ENCODE assay signal across 11 cellular contexts in genomic region chr20:47468290-47469050, GRCh38. TPM values are rescaled to one million over a fixed set of nuclear protein-coding genes. Genes with fewer than 3 reads are reported as not detected.
DNase-seq lines count a peak whose midpoint lies in the region; ATAC-seq and TF ChIP-seq lines count a peak whose summit lies in the region.
"Had no signal": no experiment of that assay in that cellular context is flagged by ENCODE, and none has a peak within 500 bp of the region (broad histone marks: within the 10 kb centered on the region; RNA-seq: fewer than 3 reads in every experiment).

No MANE protein-coding gene starts in this region.

- H3K27ac Mint-ChIP-seq in Caco-2 (ENCODE audit: unreplicated experiment) = peak overlapping the region; percentile 56
- peak overlapping the region; percentile 94 for H3K27ac Mint-ChIP-seq in activated B cell treated with CpG ODN at 0.5 μM for 24 hours
- H3K27ac Mint-ChIP-seq in CD14-positive monocyte = no peak overlapping the region

- CTCF ChIA-PET in Caco-2 (lab: Charles Lee) = interaction anchor here (0.5 to 1.2 kb wide), 2 partner anchors 34 to 67 kb away, joined by 4 read pairs; no protein-coding TSS in a partner anchor
- CTCF ChIA-PET in activated B cell treated with CpG ODN at 0.5 μM for 24 hours (lab: Charles Lee) = interaction anchor here (0.9 to 2.3 kb wide), 9 partner anchors 18 to 153 kb away, joined by 3 to 9 read pairs (median 5); no protein-coding TSS in a partner anchor

- H3K36me3 Mint-ChIP-seq in Caco-2 (ENCODE audit: insufficient read depth, unreplicated experiment) (peaks cover 19% of the 10 kb centered on the region), activated B cell treated with CpG ODN at 0.5 μM for 24 hours (ENCODE audit: low read depth) (no peaks in the 10 kb centered on the region), CD14-positive monocyte (no peaks in the 10 kb centered on the region)

- peaks cover 57% of the 10 kb centered on the region for H3K4me1 ChIP-seq in Caco-2
- H3K4me1 ChIP-seq in tibial artery = peaks cover 0 to 31% (median 24%) of the 10 kb centered on the region in 4 donors

- POLR2A ChIA-PET in Caco-2 (lab: Charles Lee) (interaction anchor here (0.5 kb wide), 1 partner anchor 10 kb away, joined by 4 read pairs; no protein-coding TSS in a partner anchor), activated B cell treated with CpG ODN at 0.5 μM for 24 hours (lab: Charles Lee) (interaction anchor here (0.6 to 6.4 kb wide), 17 partner anchors 9 to 112 kb away, joined by 3 to 142 read pairs (median 5); partner anchors contain the start of genes NCOA3 and ZMYND8)

- H3K27ac ChIP-seq in tibial artery = no peak overlapping the region
- H3K27ac ChIP-seq: heart right ventricle had no signal

- H3K9me3 ChIP-seq in Caco-2 (no peaks in the 10 kb centered on the region), tibial artery (no peaks in the 10 kb centered on the region)
- H3K9me3 ChIP-seq: heart right ventricle had no signal

- TF ChIP-seq CTCF in Caco-2 (IDR thresholded peaks at IDR 0.05; ENCODE audit: insufficient read depth in 1 of 2, low read depth in 1 of 2, low read length in 1 of 2, severe bottlenecking in 1 of 2, unreplicated experiment in 1 of 2) (no peak), activated B cell treated with CpG ODN at 0.5 μM for 24 hours (IDR thresholded peaks at IDR 0.05) (no peak), tibial artery (IDR thresholded peaks at IDR 0.05) (no peak), CD14-positive monocyte (IDR thresholded peaks at IDR 0.05) (no peak)

- ATAC-seq in GM19452 (IDR thresholded peaks at IDR 0.05; ENCODE audit: unreplicated experiment) (peak; percentile 65), HG03520 (IDR thresholded peaks at IDR 0.05; ENCODE audit: unreplicated experiment) (peak; percentile 50), activated B cell treated with CpG ODN at 0.5 μM for 24 hours (ENCODE audit: low read depth) (peak; percentile 80)
- ATAC-seq: heart right ventricle had no signal

- H3K27me3 ChIP-seq in Caco-2 (replicated peaks; ENCODE audit: control insufficient read depth, insufficient read depth, low read length) (no peaks in the 10 kb centered on the region), tibial artery (no peaks in the 10 kb centered on the region)
- H3K27me3 ChIP-seq: heart right ventricle had no signal

- no TSS peak for BruUV-seq in Caco-2 (replicated peaks; lab: Mats Ljungman, UMichigan)

- peaks cover 44% of the 10 kb centered on the region for H3K4me1 Mint-ChIP-seq in Caco-2 (ENCODE audit: low read depth, unreplicated experiment)
- H3K4me1 Mint-ChIP-seq in activated B cell treated with CpG ODN at 0.5 μM for 24 hours = peaks cover 64% of the 10 kb centered on the region
- peaks cover 35% of the 10 kb centered on the region for H3K4me1 Mint-ChIP-seq in CD14-positive monocyte

- no peaks in the 10 kb centered on the region for H3K9me3 Mint-ChIP-seq in Caco-2 (ENCODE audit: unreplicated experiment)
- no peaks in the 10 kb centered on the region for H3K9me3 Mint-ChIP-seq in activated B cell treated with CpG ODN at 0.5 μM for 24 hours
- H3K9me3 Mint-ChIP-seq in CD14-positive monocyte = no peaks in the 10 kb centered on the region
- H3K9me3 Mint-ChIP-seq: neural crest cell had no signal

- H3K27me3 Mint-ChIP-seq in Caco-2 (ENCODE audit: insufficient read depth, unreplicated experiment) (no peaks in the 10 kb centered on the region), activated B cell treated with CpG ODN at 0.5 μM for 24 hours (no peaks in the 10 kb centered on the region), CD14-positive monocyte (ENCODE audit: low read depth in 3 of 3) (peaks cover 0 to 5% (median 4%) of the 10 kb centered on the region in 3 donors)

- no peak overlapping the region for H3K4me3 ChIP-seq in Caco-2 (ENCODE audit: low read depth, low read length)
- no peak overlapping the region for H3K4me3 ChIP-seq in tibial artery
- H3K4me3 ChIP-seq: heart right ventricle had no signal

- DNase-seq in Caco-2 = no peak
- DNase-seq in activated B cell treated with CpG ODN at 0.5 μM for 24 hours = peak; percentile 35
- DNase-seq in tibial artery = no peak
- DNase-seq in LoVo (ENCODE audit: low spot score) = no peak
- no peak for DNase-seq in ureter (ENCODE audit: low spot score)
- no peak for DNase-seq in CD14-positive monocyte (ENCODE audit: low spot score)
- DNase-seq: activated CD4-positive, alpha-beta T cell treated with anti-CD3 and anti-CD28 coated beads, Interleukin-2, amount 50 U/mL, for 48 hours; heart right ventricle had no signal

- H3K4me3 Mint-ChIP-seq in Caco-2 (ENCODE audit: unreplicated experiment) = no peak overlapping the region
- H3K4me3 Mint-ChIP-seq in activated B cell treated with CpG ODN at 0.5 μM for 24 hours = peak overlapping the region; percentile 50
- H3K4me3 Mint-ChIP-seq in CD14-positive monocyte = peak overlapping the region in 1 of 2 donors; percentile 39
- H3K4me3 Mint-ChIP-seq: neural crest cell had no signal

- intact Hi-C loops in Caco-2 (cut with micrococcal nuclease; ENCODE audit: unreplicated experiment) (no loop called here), activated B cell treated with CpG ODN at 0.5 μM for 24 hours (cut with micrococcal nuclease) (loop anchor here (1.0 to 2.0 kb wide), 7 partner anchors 14 to 76 kb away; partner anchors contain the start of gene NCOA3), tibial artery (cut with DNase I; ENCODE audit: low total_unique reads) (loop anchor here (10.0 kb wide), 1 partner anchor 194 kb away; no protein-coding TSS in a partner anchor), CD14-positive monocyte (cut with micrococcal nuclease) (no loop called here)

- H3K36me3 ChIP-seq in Caco-2 (ENCODE audit: control insufficient read depth, insufficient read depth, low read length) (no peaks in the 10 kb centered on the region), tibial artery (no peaks in the 10 kb centered on the region)
- H3K36me3 ChIP-seq: heart right ventricle had no signal

RNA-seq across cellular contexts. Expression of gene NCOA3, which starts 33.2 kb away (rescaled TPM):
- total RNA-seq in Caco-2 (2022) = 96.7 and 97.3 TPM in 2 replicates
- 186 and 187 TPM in 2 replicates for total RNA-seq in activated B cell treated with CpG ODN at 0.5 μM for 24 hours
- 60.0 TPM for total RNA-seq in ureter
- polyA plus RNA-seq in CD14-positive monocyte = 10 to 100 TPM; 13.5 to 21.3 TPM

Comparison
In these comparisons a context has a peak if more than half of its experiments do, and no peak if none do; other contexts are left out.
1. H3K27ac Mint-ChIP-seq: peak in Caco-2 (single experiment) and activated B cell treated with CpG ODN at 0.5 μM for 24 hours (single experiment); none in CD14-positive monocyte (0 of 7).
2. intact Hi-C loops: an anchor here in activated B cell treated with CpG ODN at 0.5 μM for 24 hours (1.0 to 2.0 kb wide) and tibial artery (10.0 kb wide); none called in Caco-2 and CD14-positive monocyte.
3. Peak in every context shown above with its lines, with median percentiles within 50 percentile points of each other: ATAC-seq.